8 cellular contexts compared by ENCODE assay signal in the genomic region with DNA sequence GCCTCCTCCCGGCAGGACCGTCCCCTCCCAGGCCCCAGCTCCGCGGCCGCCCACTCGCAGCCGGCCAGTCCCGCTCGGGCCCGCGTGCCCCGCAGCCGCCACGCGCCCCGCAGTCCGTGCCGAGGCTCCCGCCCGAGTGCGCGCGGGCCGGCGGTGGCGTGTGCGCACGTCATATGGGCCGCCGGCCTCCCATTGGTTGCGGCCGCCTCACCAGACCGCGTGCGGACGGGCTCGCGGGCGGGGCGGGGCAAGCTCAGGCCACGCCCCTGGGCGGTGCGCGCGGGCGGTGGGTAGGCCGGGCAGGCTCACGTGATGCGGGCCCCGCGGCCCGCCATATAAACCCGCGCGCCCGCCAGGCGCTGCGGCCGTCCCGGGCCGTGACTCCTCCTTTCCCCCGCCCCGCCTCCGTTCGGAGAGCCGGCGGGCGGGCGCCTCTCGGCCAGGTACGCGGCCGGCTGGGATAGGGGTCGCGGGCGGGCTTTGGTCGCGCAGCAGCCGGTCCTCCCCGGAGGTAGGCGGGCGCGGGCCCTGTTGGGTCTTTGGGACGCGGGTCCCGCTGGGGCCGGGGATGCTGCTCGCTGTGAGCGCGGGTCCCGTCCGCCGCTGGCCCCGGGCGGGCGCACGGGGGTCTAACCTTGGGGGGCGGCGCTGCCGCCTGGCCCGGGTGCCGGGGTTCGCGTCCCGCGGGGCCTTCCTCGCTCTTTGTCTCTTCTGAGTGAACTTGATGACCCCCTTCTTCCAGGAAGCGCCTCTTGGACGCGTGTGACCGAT. TPM values are rescaled to one million over a fixed set of nuclear protein-coding genes. Genes with fewer than 3 reads are reported as not detected.
DNase-seq lines count a peak whose midpoint lies in the region; ATAC-seq and TF ChIP-seq lines count a peak whose summit lies in the region.

A gene (plus strand): TSS at position 362 of the 771 bp plus-strand sequence. CDS start 408 bp downstream, at position 770.

- H3K4me3 Mint-ChIP-seq in endothelial cell (ENCODE audit: unreplicated experiment), result peak within 1 kb of the TSS; percentile 96

- in situ Hi-C loops in Caki2 (cut with HindIII; ENCODE audit: low pct_unique_long_range_greater_than_20kb, low sequenced_read_pairs), result no loop called here

- no peaks in the 10 kb centered on the region for H3K9me2 ChIP-seq in OCI-LY1 (ENCODE audit: low read depth, low read length)

- peak within 1 kb of the TSS; percentile 95 for H3K9ac ChIP-seq in OCI-LY1 (ENCODE audit: low read length)

- no peak within 1 kb of the TSS for H2AFZ ChIP-seq in OCI-LY1 (ENCODE audit: low read length)

- H3K36me3 Mint-ChIP-seq in endothelial cell (ENCODE audit: low read depth, unreplicated experiment), result peaks cover 23% of the 10 kb centered on the region

- H3K4me2 ChIP-seq in OCI-LY1 (ENCODE audit: low read length), result peak within 1 kb of the TSS; percentile 77

- no peaks in the 10 kb centered on the region for H3K9me3 Mint-ChIP-seq in endothelial cell (ENCODE audit: unreplicated experiment)

- no peak for TF ChIP-seq CTCF in OCI-LY1 (IDR thresholded peaks at IDR 0.05; ENCODE audit: low read length)
- TF ChIP-seq CTCF in endothelial cell (IDR thresholded peaks at IDR 0.05; ENCODE audit: unreplicated experiment), result no peak
- TF ChIP-seq CTCF in mucosa of descending colon (IDR thresholded peaks at IDR 0.05), result no peak

- no peaks in the 10 kb centered on the region for H3K27me3 ChIP-seq in OCI-LY1 (ENCODE audit: insufficient read depth, low read length)

- peak within 1 kb of the TSS; percentile 91 for H3K27ac Mint-ChIP-seq in endothelial cell (ENCODE audit: unreplicated experiment)

- peak within 1 kb of the TSS; percentile 88 for H3K27ac ChIP-seq in OCI-LY1 (ENCODE audit: low read depth, low read length, poor library complexity, severe bottlenecking)

- H3K36me3 ChIP-seq in OCI-LY1 (ENCODE audit: insufficient read depth, low read length), result peaks cover 45% of the 10 kb centered on the region
- H3K36me3 ChIP-seq in mucosa of descending colon (ENCODE audit: low read depth), result no peaks in the 10 kb centered on the region

- H3K79me2 ChIP-seq in OCI-LY1 (ENCODE audit: insufficient read depth, low read length), result peaks cover 37% of the 10 kb centered on the region

- H4K20me1 ChIP-seq in OCI-LY1 (ENCODE audit: insufficient read depth, low read length), result peaks cover 10% of the 10 kb centered on the region

- H3K27me3 Mint-ChIP-seq in endothelial cell (ENCODE audit: unreplicated experiment), result peaks cover 3% of the 10 kb centered on the region

- intact Hi-C loops in mucosa of descending colon (cut with DNase I, micrococcal nuclease), result no loop called here

- H3K4me3 ChIP-seq in OCI-LY1 (ENCODE audit: low read depth, low read length, poor library complexity, severe bottlenecking), result peak within 1 kb of the TSS; percentile 88
- peak within 1 kb of the TSS; percentile 71 for H3K4me3 ChIP-seq in mucosa of descending colon

- H3K4me1 Mint-ChIP-seq in endothelial cell (ENCODE audit: unreplicated experiment), result peaks cover 38% of the 10 kb centered on the region

- no peaks in the 10 kb centered on the region for H3F3A ChIP-seq in OCI-LY1 (ENCODE audit: insufficient read depth, low read length)

- peaks cover 42% of the 10 kb centered on the region for H3K4me1 ChIP-seq in OCI-LY1 (ENCODE audit: insufficient read depth, low read length, severe bottlenecking)
- peaks cover 25% of the 10 kb centered on the region for H3K4me1 ChIP-seq in mucosa of descending colon (ENCODE audit: low read depth)

- DNase-seq in Caki2 (ENCODE audit: low read depth), result peak; percentile 92
- peak in 73 of 76 experiments; percentile 26 to 94 (median 84) for DNase-seq in HUDEP-2 (lab: John Stamatoyannopoulos, UW; ENCODE audit: unreplicated experiment in 76 of 76)
- peak; percentile 90 for DNase-seq in activated CD8-positive, alpha-beta memory T cell treated with anti-CD3 and anti-CD28 coated beads, Interleukin-2, amount 50 U/mL, for 4 hours
- DNase-seq in endothelial cell (ENCODE audit: low spot score), result peak; percentile 96
- peak; percentile 93 to 96 (median 95) for DNase-seq in mucosa of descending colon
- DNase-seq in stimulated activated CD8-positive, alpha-beta memory T cell treated with anti-CD3 and anti-CD28 coated beads, Interleukin-4, amount 100 ng/mL, for 24 hours (ENCODE audit: low read depth), result peak; percentile 84

- H3K9me3 ChIP-seq in OCI-LY1 (ENCODE audit: low read length), result no peaks in the 10 kb centered on the region
- no peaks in the 10 kb centered on the region for H3K9me3 ChIP-seq in mucosa of descending colon

- ATAC-seq in GM21381 (IDR thresholded peaks at IDR 0.05; ENCODE audit: unreplicated experiment) (peak; percentile 60), mucosa of descending colon (peak; percentile 81)

RNA-seq across cellular contexts. Expression of the gene that starts here (rescaled TPM):
- total RNA-seq in Caki2 (2014; rRNA removed; shearing (Covaris generic); ENCODE audit: low replicate concordance), result 61.5 and 72.9 TPM in 2 replicates
- total RNA-seq in endothelial cell (ENCODE audit: unreplicated experiment) (53.1 TPM), mucosa of descending colon (10 to 100 TPM; 40.1 to 85.1 (median 83.2) TPM)

Comparison
In these comparisons a context has a peak if more than half of its experiments do, and no peak if none do; other contexts are left out.
1. Peak in every context shown above with its lines: DNase-seq, ATAC-seq, H3K4me3 ChIP-seq and H3K27ac ChIP-seq.